ENCODE assay signal across 1 cellular context in the genomic region with DNA sequence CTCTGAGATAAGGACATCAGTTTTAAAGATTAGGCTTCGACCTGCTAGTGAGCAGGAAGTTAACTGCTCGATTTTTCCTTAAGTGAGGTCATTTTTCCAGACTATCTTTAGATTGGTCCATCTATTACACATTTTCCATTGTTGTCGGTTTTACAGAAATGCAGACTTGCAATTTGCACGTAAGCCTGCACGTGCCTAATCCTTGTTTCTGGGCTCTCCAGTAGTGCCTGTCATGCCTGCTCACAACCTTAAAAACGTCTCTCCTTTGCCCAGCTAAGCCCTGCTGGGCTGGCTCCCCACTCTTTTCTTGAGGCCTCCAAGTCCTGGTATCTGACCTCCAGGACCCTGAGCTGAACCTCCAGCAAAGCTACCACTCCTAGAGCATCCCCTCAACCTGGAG.
TF ChIP-seq lines count a peak whose summit lies in the region.

No MANE protein-coding gene starts in this region.

TF ChIP-seq in H1, 55 proteins besides CTCF, POLR2A, EP300 and RAD21:
- TF ChIP-seq JUN (IDR thresholded peaks at IDR 0.05; ENCODE audit: low read depth, low read length): no peak
- TF ChIP-seq CBX8 (IDR thresholded peaks at IDR 0.05; ENCODE audit: borderline replicate concordance, low read depth, low read length): no peak
- TF ChIP-seq, protein P1, sequence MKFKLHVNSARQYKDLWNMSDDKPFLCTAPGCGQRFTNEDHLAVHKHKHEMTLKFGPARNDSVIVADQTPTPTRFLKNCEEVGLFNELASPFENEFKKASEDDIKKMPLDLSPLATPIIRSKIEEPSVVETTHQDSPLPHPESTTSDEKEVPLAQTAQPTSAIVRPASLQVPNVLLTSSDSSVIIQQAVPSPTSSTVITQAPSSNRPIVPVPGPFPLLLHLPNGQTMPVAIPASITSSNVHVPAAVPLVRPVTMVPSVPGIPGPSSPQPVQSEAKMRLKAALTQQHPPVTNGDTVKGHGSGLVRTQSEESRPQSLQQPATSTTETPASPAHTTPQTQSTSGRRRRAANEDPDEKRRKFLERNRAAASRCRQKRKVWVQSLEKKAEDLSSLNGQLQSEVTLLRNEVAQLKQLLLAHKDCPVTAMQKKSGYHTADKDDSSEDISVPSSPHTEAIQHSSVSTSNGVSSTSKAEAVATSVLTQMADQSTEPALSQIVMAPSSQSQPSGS (IDR thresholded peaks at IDR 0.05; ENCODE audit: low read length): no peak
- TF ChIP-seq, protein P2, sequence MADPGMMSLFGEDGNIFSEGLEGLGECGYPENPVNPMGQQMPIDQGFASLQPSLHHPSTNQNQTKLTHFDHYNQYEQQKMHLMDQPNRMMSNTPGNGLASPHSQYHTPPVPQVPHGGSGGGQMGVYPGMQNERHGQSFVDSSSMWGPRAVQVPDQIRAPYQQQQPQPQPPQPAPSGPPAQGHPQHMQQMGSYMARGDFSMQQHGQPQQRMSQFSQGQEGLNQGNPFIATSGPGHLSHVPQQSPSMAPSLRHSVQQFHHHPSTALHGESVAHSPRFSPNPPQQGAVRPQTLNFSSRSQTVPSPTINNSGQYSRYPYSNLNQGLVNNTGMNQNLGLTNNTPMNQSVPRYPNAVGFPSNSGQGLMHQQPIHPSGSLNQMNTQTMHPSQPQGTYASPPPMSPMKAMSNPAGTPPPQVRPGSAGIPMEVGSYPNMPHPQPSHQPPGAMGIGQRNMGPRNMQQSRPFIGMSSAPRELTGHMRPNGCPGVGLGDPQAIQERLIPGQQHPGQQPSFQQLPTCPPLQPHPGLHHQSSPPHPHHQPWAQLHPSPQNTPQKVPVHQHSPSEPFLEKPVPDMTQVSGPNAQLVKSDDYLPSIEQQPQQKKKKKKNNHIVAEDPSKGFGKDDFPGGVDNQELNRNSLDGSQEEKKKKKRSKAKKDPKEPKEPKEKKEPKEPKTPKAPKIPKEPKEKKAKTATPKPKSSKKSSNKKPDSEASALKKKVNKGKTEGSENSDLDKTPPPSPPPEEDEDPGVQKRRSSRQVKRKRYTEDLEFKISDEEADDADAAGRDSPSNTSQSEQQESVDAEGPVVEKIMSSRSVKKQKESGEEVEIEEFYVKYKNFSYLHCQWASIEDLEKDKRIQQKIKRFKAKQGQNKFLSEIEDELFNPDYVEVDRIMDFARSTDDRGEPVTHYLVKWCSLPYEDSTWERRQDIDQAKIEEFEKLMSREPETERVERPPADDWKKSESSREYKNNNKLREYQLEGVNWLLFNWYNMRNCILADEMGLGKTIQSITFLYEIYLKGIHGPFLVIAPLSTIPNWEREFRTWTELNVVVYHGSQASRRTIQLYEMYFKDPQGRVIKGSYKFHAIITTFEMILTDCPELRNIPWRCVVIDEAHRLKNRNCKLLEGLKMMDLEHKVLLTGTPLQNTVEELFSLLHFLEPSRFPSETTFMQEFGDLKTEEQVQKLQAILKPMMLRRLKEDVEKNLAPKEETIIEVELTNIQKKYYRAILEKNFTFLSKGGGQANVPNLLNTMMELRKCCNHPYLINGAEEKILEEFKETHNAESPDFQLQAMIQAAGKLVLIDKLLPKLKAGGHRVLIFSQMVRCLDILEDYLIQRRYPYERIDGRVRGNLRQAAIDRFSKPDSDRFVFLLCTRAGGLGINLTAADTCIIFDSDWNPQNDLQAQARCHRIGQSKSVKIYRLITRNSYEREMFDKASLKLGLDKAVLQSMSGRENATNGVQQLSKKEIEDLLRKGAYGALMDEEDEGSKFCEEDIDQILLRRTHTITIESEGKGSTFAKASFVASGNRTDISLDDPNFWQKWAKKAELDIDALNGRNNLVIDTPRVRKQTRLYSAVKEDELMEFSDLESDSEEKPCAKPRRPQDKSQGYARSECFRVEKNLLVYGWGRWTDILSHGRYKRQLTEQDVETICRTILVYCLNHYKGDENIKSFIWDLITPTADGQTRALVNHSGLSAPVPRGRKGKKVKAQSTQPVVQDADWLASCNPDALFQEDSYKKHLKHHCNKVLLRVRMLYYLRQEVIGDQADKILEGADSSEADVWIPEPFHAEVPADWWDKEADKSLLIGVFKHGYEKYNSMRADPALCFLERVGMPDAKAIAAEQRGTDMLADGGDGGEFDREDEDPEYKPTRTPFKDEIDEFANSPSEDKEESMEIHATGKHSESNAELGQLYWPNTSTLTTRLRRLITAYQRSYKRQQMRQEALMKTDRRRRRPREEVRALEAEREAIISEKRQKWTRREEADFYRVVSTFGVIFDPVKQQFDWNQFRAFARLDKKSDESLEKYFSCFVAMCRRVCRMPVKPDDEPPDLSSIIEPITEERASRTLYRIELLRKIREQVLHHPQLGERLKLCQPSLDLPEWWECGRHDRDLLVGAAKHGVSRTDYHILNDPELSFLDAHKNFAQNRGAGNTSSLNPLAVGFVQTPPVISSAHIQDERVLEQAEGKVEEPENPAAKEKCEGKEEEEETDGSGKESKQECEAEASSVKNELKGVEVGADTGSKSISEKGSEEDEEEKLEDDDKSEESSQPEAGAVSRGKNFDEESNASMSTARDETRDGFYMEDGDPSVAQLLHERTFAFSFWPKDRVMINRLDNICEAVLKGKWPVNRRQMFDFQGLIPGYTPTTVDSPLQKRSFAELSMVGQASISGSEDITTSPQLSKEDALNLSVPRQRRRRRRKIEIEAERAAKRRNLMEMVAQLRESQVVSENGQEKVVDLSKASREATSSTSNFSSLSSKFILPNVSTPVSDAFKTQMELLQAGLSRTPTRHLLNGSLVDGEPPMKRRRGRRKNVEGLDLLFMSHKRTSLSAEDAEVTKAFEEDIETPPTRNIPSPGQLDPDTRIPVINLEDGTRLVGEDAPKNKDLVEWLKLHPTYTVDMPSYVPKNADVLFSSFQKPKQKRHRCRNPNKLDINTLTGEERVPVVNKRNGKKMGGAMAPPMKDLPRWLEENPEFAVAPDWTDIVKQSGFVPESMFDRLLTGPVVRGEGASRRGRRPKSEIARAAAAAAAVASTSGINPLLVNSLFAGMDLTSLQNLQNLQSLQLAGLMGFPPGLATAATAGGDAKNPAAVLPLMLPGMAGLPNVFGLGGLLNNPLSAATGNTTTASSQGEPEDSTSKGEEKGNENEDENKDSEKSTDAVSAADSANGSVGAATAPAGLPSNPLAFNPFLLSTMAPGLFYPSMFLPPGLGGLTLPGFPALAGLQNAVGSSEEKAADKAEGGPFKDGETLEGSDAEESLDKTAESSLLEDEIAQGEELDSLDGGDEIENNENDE (IDR thresholded peaks at IDR 0.05; ENCODE audit: insufficient replicate concordance, low read length): no peak
- TF ChIP-seq NRF1 (IDR thresholded peaks at IDR 0.05; ENCODE audit: low read depth, low read length): no peak
- TF ChIP-seq CBX5 (IDR thresholded peaks at IDR 0.05; ENCODE audit: low read depth, low read length): no peak
- no peak for TF ChIP-seq TBP (IDR thresholded peaks at IDR 0.05; ENCODE audit: low read depth, low read length)
- TF ChIP-seq SUZ12 (IDR thresholded peaks at IDR 0.05; ENCODE audit: low read length): no peak
- no peak for TF ChIP-seq GABPA (IDR thresholded peaks at IDR 0.05; ENCODE audit: borderline replicate concordance, insufficient read depth, low read length)
- TF ChIP-seq RNF2 (IDR thresholded peaks at IDR 0.05; ENCODE audit: borderline replicate concordance, low read depth, low read length, missing control alignments, poor library complexity, severe bottlenecking): no peak
- no peak for TF ChIP-seq RFX5 (IDR thresholded peaks at IDR 0.05; ENCODE audit: borderline replicate concordance, low read depth, low read length)
- TF ChIP-seq HDAC2 (IDR thresholded peaks at IDR 0.05; ENCODE audit: borderline replicate concordance in 1 of 2, low read depth in 2 of 2, low read length in 2 of 2): no peak
- TF ChIP-seq KDM5A (IDR thresholded peaks at IDR 0.05; ENCODE audit: low read length): no peak
- TF ChIP-seq, protein P3, sequence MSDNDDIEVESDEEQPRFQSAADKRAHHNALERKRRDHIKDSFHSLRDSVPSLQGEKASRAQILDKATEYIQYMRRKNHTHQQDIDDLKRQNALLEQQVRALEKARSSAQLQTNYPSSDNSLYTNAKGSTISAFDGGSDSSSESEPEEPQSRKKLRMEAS (IDR thresholded peaks at IDR 0.05): no peak
- TF ChIP-seq HDAC6 (IDR thresholded peaks at IDR 0.05; ENCODE audit: low read depth, low read length): no peak
